In genomic region chrX:145405012-145405411, GRCh38 we compare ENCODE assay signal across 1 cellular context.
TF ChIP-seq lines count a peak whose summit lies in the region.

No MANE protein-coding gene starts in this region.

TF ChIP-seq in GM23338, 12 proteins besides CTCF, POLR2A, EP300 and RAD21 (continued from another document):
- TF ChIP-seq ZNF462 (CRISPR knock-in tag; IDR thresholded peaks at IDR 0.05) (no peak), ETS1 (IDR thresholded peaks at IDR 0.05) (no peak), EZH2phosphoT487 (IDR thresholded peaks at IDR 0.05; ENCODE audit: unreplicated experiment) (no peak)
